In the genomic region with DNA sequence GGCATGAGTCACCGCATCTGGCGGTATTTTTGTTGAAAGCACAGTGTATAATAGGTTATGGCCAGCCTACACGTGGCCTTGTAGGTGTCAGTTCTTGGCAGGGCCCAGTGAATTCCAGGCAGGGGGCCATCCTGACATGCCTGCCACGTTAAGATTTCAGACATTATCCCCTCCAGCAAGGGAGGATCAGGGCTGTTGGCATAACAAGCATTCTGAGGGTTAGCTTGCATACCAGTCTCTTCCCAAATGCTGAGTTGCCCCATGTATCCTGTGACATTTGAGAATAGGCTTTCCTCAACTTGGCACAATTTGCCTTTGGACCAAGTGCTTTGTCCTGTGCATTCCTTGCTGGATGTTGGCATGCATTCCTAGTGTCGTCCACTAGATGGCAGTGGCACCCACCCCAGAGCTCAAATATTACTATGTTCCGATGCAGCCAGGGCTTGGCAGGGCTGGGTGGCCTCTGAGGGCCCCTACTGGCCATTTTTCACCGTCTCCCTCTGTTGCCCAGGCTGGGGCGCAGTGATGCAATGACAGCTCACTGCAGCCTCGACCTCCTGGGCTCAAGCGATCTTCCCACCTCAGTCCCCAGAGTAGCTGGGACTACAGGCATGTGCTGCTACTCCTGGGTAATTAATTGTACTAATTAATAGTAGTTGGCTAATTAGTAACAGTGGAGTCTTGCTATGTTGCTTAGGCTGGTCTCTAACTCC, we compare ENCODE assay signal across 9 cellular contexts. TPM values are rescaled to one million over a fixed set of nuclear protein-coding genes. Genes with fewer than 3 reads are reported as not detected.
DNase-seq lines count a peak whose midpoint lies in the region; ATAC-seq, FAIRE-seq and TF ChIP-seq lines count a peak whose summit lies in the region.
"Had no signal": no experiment of that assay in that cellular context is flagged by ENCODE, and none has a peak within 500 bp of the region (broad histone marks: within the 10 kb centered on the region; RNA-seq: fewer than 3 reads in every experiment).

No MANE protein-coding gene starts in this region.

- H3K4me3 ChIP-seq in SU-DHL-6 (ENCODE audit: insufficient read depth, low read length, poor library complexity, severe bottlenecking): no peak overlapping the region

- no peak overlapping the region for H3K4me3 Mint-ChIP-seq in activated naive CD8-positive, alpha-beta T cell treated with anti-CD3 and anti-CD28 coated beads for 36 hours
- no peak overlapping the region for H3K4me3 Mint-ChIP-seq in progenitor cell of endocrine pancreas (ENCODE audit: low read depth)

- peaks cover 5% of the 10 kb centered on the region for H3K27me3 Mint-ChIP-seq in activated naive CD8-positive, alpha-beta T cell treated with anti-CD3 and anti-CD28 coated beads for 36 hours
- no peaks in the 10 kb centered on the region for H3K27me3 Mint-ChIP-seq in progenitor cell of endocrine pancreas

- no peak overlapping the region for H3K27ac ChIP-seq in SU-DHL-6 (ENCODE audit: low read depth, low read length)

- no peak for FAIRE-seq in urothelium cell line (lab: Jason Lieb, UNC)

- no peaks in the 10 kb centered on the region for H3K79me2 ChIP-seq in SU-DHL-6 (ENCODE audit: insufficient read depth, low read length)

- no peaks in the 10 kb centered on the region for H3F3A ChIP-seq in SU-DHL-6 (ENCODE audit: insufficient read depth)

- H2AFZ ChIP-seq in SU-DHL-6 (ENCODE audit: low read depth, low read length, severe bottlenecking): no peak overlapping the region

- H3K4me2 ChIP-seq in SU-DHL-6 (ENCODE audit: low read depth, low read length, poor library complexity, severe bottlenecking): no peak overlapping the region

- H3K27me3 ChIP-seq in SU-DHL-6 (ENCODE audit: low read length): no peaks in the 10 kb centered on the region

- DNase-seq in COR-L47 (lab: John Stamatoyannopoulos, UW) (peak; percentile 54), NCI-H1048 (lab: John Stamatoyannopoulos, UW) (peak; percentile 65), Right ventricle myocardium inferior (ENCODE audit: missing footprints) (peak; percentile 91), progenitor cell of endocrine pancreas (ENCODE audit: low spot score, unreplicated experiment) (peak; percentile 85), urothelium cell line (ENCODE audit: low spot score) (peak; percentile 46)
- peak; percentile 77 for DNase-seq in activated naive CD8-positive, alpha-beta T cell treated with anti-CD3 and anti-CD28 coated beads for 36 hours

- H4K20me1 ChIP-seq in SU-DHL-6 (ENCODE audit: low read depth, low read length): no peaks in the 10 kb centered on the region

- no peaks in the 10 kb centered on the region for H3K36me3 Mint-ChIP-seq in activated naive CD8-positive, alpha-beta T cell treated with anti-CD3 and anti-CD28 coated beads for 36 hours
- no peaks in the 10 kb centered on the region for H3K36me3 Mint-ChIP-seq in progenitor cell of endocrine pancreas (ENCODE audit: insufficient read depth)

- intact Hi-C loops in Right ventricle myocardium inferior (cut with DNase I): no loop called here

- H3K27ac Mint-ChIP-seq in activated naive CD8-positive, alpha-beta T cell treated with anti-CD3 and anti-CD28 coated beads for 36 hours: no peak overlapping the region
- no peak overlapping the region for H3K27ac Mint-ChIP-seq in progenitor cell of endocrine pancreas

- no peaks in the 10 kb centered on the region for H3K9me3 ChIP-seq in SU-DHL-6 (ENCODE audit: insufficient read depth, low read length)

- peak; percentile 76 for ATAC-seq in GM21619 (IDR thresholded peaks at IDR 0.05; ENCODE audit: unreplicated experiment)
- peak; percentile 96 for ATAC-seq in Right ventricle myocardium inferior

- H3K36me3 ChIP-seq in SU-DHL-6 (ENCODE audit: low read length): no peaks in the 10 kb centered on the region

- H3K9me2 ChIP-seq in SU-DHL-6 (replicated peaks; ENCODE audit: insufficient read depth, low read length): no peaks in the 10 kb centered on the region

- no peaks in the 10 kb centered on the region for H3K9me3 Mint-ChIP-seq in activated naive CD8-positive, alpha-beta T cell treated with anti-CD3 and anti-CD28 coated beads for 36 hours
- no peaks in the 10 kb centered on the region for H3K9me3 Mint-ChIP-seq in progenitor cell of endocrine pancreas (ENCODE audit: low read depth)

- H3K4me1 Mint-ChIP-seq in activated naive CD8-positive, alpha-beta T cell treated with anti-CD3 and anti-CD28 coated beads for 36 hours: peaks cover 2% of the 10 kb centered on the region
- no peaks in the 10 kb centered on the region for H3K4me1 Mint-ChIP-seq in progenitor cell of endocrine pancreas (ENCODE audit: low read depth)

- TF ChIP-seq CTCF in SU-DHL-6 (IDR thresholded peaks at IDR 0.05; ENCODE audit: insufficient read depth, low read length, poor library complexity, severe bottlenecking) (peak; percentile 90), progenitor cell of endocrine pancreas (IDR thresholded peaks at IDR 0.05; ENCODE audit: unreplicated experiment) (peak; percentile 99)

- H3K9ac ChIP-seq in SU-DHL-6 (ENCODE audit: low read length): no peak overlapping the region

RNA-seq across cellular contexts. Expression of a gene that starts 31.2 kb away (rescaled TPM):
- under 1 TPM; 0.06 TPM for total RNA-seq in activated naive CD8-positive, alpha-beta T cell treated with anti-CD3 and anti-CD28 coated beads for 36 hours
- total RNA-seq in Right ventricle myocardium inferior: 0.43 TPM
- not detected in 2 replicates for total RNA-seq in progenitor cell of endocrine pancreas
- total RNA-seq: T-helper 2 cell treated with Interferon-gamma antibody and Interleukin-4, amounts not matched to agents 100 ng/mL and 5 ng/mL, for 36 hours had no signal
